In genomic region chr15:73200339-73200738, GRCh38 we compare ENCODE assay signal across 26 cellular contexts.
"Had no signal": no experiment of that assay in that cellular context is flagged by ENCODE, and none has a peak within 500 bp of the region (broad histone marks: within the 10 kb centered on the region; RNA-seq: fewer than 3 reads in every experiment).

No MANE protein-coding gene starts in this region.

- H3K36me3 ChIP-seq: thyroid gland, upper lobe of left lung, upper lobe of right lung, uterus, vagina had no signal

- ATAC-seq: stimulated activated effector memory CD8-positive, alpha-beta T cell treated with anti-CD3 and anti-CD28 coated beads, Interleukin-12 subunit alpha, Interleukin-12 subunit beta, amount 100 ng/mL, for 72 hours; stimulated activated memory B cell treated with anti-CD40 and anti-IgM and Interleukin-4, amounts not matched to agents 10 μg/mL and 1 μg/mL and 100 μg/mL, for 72 hours; stimulated activated naive B cell treated with anti-CD40 and anti-IgM and Interleukin-4, amounts not matched to agents 10 μg/mL and 1 μg/mL and 100 μg/mL, for 72 hours; stimulated activated naive CD8-positive, alpha-beta T cell treated with anti-CD3 and anti-CD28 coated beads, Interleukin-15, amount 100 ng/mL, for 72 hours; stimulated activated naive CD8-positive, alpha-beta T cell treated with anti-CD3 and anti-CD28 coated beads, Interleukin-15, Interleukin-2, amounts not matched to agents 100 U/mL and 50 U/mL, for 24 hours; upper lobe of right lung had no signal

- H3K9me3 ChIP-seq: testis, thyroid gland, tibial artery, upper lobe of left lung, upper lobe of right lung, uterus, vagina had no signal

- H3K4me1 ChIP-seq: suprapubic skin, testis, thyroid gland, tibial artery, tibial nerve, upper lobe of left lung, upper lobe of right lung, uterus, vagina had no signal

- DNase-seq: stimulated activated CD4-positive, alpha-beta T cell treated with anti-CD3 and anti-CD28 coated beads, Interleukin-2, amount 100 ng/mL, for 48 hours; stimulated activated CD4-positive, alpha-beta T cell treated with anti-CD3 and anti-CD28 coated beads, Interleukin-4, amount 100 ng/mL, for 1 hour; stimulated activated CD4-positive, alpha-beta T cell treated with anti-CD3 and anti-CD28 coated beads, Interleukin-4, amount 100 ng/mL, for 24 hours; stimulated activated CD4-positive, alpha-beta T cell treated with anti-CD3 and anti-CD28 coated beads, Interleukin-4, amount 100 ng/mL, for 4 hours; stimulated activated CD8-positive, alpha-beta memory T cell treated with anti-CD3 and anti-CD28 coated beads, Interleukin-4, amount 100 ng/mL, for 48 hours; stimulated activated naive B cell treated with anti-CD40 and anti-IgM and Interleukin-4, amounts not matched to agents 10 μg/mL and 1 μg/mL and 100 μg/mL, for 72 hours; stimulated activated naive CD4-positive, alpha-beta T cell; stimulated activated naive CD4-positive, alpha-beta T cell treated with Interleukin-2 at 50 U/mL for 16 hours; stimulated activated naive CD8-positive, alpha-beta T cell treated with anti-CD3 and anti-CD28 coated beads, Interleukin-15, amount 100 ng/mL, for 72 hours; stimulated activated naive CD8-positive, alpha-beta T cell treated with anti-CD3 and anti-CD28 coated beads, Interleukin-15, Interleukin-2, amounts not matched to agents 100 U/mL and 50 U/mL, for 24 hours; stomach; substantia nigra; testis; thyroid gland; tibial artery; transverse colon; trophoblast cell; upper lobe of left lung; upper lobe of right lung; uterus had no signal

- H3K4me3 ChIP-seq: stomach, suprapubic skin, testis, thoracic aorta, thyroid gland, tibial artery, tibial nerve, transverse colon, upper lobe of left lung, upper lobe of right lung, uterus, vagina had no signal

- H3K27ac ChIP-seq: stomach, suprapubic skin, testis, thoracic aorta, thyroid gland, tibial artery, tibial nerve, transverse colon, upper lobe of left lung, upper lobe of right lung, uterus, vagina had no signal
